ENCODE assay signal across 26 cellular contexts in genomic region chr19:28046932-28047331, GRCh38.
"Had no signal": no experiment of that assay in that cellular context is flagged by ENCODE, and none has a peak within 500 bp of the region (broad histone marks: within the 10 kb centered on the region; RNA-seq: fewer than 3 reads in every experiment).

No MANE protein-coding gene starts in this region.

- H3K36me3 ChIP-seq: colonic mucosa, esophagus squamous epithelium, gastrocnemius medialis, gastroesophageal sphincter, heart left ventricle, heart right ventricle had no signal

- H3K4me3 Mint-ChIP-seq: dendritic cell treated with granulocyte-macrophage colony-stimulating factor and Interleukin-4, amounts not matched to agents 40 ng/mL and 50 ng/mL, for 4 days; effector memory CD8-positive, alpha-beta T cell; endodermal cell had no signal

- H3K27me3 Mint-ChIP-seq: dendritic cell treated with granulocyte-macrophage colony-stimulating factor and Interleukin-4, amounts not matched to agents 40 ng/mL and 50 ng/mL, for 4 days; effector memory CD8-positive, alpha-beta T cell had no signal

- H3K27me3 ChIP-seq: colonic mucosa, esophagus squamous epithelium, foreskin keratinocyte, gastrocnemius medialis, gastroesophageal sphincter, heart right ventricle had no signal

- H3K27ac Mint-ChIP-seq: dendritic cell treated with granulocyte-macrophage colony-stimulating factor and Interleukin-4, amounts not matched to agents 40 ng/mL and 50 ng/mL, for 4 days; effector memory CD8-positive, alpha-beta T cell; endodermal cell had no signal

- H3K4me3 ChIP-seq: colonic mucosa, coronary artery, dorsolateral prefrontal cortex, esophagus squamous epithelium, gastrocnemius medialis, gastroesophageal sphincter, heart left ventricle, heart right ventricle had no signal

- H3K27ac ChIP-seq: colonic mucosa, coronary artery, dorsolateral prefrontal cortex, epithelial cell of prostate, esophagus squamous epithelium, foreskin keratinocyte, gastrocnemius medialis, gastroesophageal sphincter, heart left ventricle, heart right ventricle had no signal

- H3K4me1 ChIP-seq: colonic mucosa, esophagus squamous epithelium, foreskin keratinocyte, gastrocnemius medialis, gastroesophageal sphincter, heart left ventricle, heart right ventricle had no signal

- FAIRE-seq: colon, endometrium, endothelial cell of umbilical vein, frontal cortex had no signal

- H3K9me3 ChIP-seq: colonic mucosa, gastrocnemius medialis, gastroesophageal sphincter had no signal

- DNase-seq: colonic mucosa; cortex of kidney; dermis blood vessel endothelial cell; dorsolateral prefrontal cortex; effector CD4-positive, alpha-beta T cell; effector CD8-positive, alpha-beta T cell; effector memory CD4-positive, alpha-beta T cell; effector memory CD8-positive, alpha-beta T cell; endodermal cell; erythroblast; esophagus squamous epithelium; foreskin fibroblast; foreskin keratinocyte; foreskin melanocyte; gastrocnemius medialis; glutamatergic neuron; heart left ventricle; heart right ventricle had no signal
